Comparison of ENCODE assay signal across 8 cellular contexts in the genomic region with DNA sequence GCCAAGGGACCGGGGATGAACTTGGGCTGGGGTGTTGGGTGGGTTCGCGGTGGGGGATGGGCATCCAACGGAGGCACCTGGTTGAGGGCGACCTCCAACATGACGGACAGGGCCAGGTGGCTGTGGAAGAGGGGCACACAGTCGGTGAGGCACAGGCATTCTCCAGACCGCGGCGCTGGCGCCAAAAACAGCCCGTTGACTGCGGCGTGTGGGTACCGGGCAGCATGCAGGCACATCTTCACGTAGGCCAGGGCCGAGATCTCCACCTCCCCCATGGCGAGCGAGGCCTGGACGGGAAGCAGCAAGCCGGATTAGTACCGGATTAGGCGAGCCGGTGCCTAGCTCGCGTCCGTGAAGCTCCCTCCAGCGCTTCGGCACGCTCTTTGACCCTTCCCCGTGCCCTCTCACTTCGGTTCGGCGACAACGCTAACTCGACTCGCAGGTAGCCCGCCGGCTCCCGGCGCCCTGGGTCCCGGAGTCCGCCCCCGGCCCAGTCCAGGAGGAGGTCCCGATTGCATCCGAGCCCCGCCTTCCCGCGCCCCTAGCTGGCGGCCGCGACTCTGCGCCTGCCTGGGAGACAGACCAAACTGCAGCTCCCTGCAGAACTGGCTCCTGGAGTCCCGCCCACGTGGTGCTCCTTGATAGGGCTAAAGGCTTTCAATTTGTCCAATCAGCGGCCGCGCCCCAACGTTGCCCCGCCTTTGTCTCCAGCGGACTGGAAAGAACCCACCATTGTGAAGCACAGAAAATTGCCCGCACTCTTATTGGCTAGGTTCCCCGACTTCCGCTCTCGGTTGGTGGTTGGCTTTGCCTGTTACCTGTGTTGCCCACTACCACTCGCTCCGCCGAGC. TPM values are rescaled to one million over a fixed set of nuclear protein-coding genes. Genes with fewer than 3 reads are reported as not detected.
DNase-seq lines count a peak whose midpoint lies in the region; ATAC-seq and TF ChIP-seq lines count a peak whose summit lies in the region.

Gene EMC9 (minus strand): TSS at position 562 of the 851 bp plus-strand sequence. CDS start 287 bp downstream, at position 275.

- H3K27me3 ChIP-seq in lung (ENCODE audit: control insufficient read depth, insufficient read depth), result no peaks in the 10 kb centered on the region

- peak within 1 kb of the TSS; percentile 51 for H3K4me3 ChIP-seq in lung

- H3K36me3 ChIP-seq in lung (ENCODE audit: control insufficient read depth in 2 of 2, insufficient read depth in 2 of 2, low read length in 2 of 2), result peaks cover 0 to 23% of the 10 kb centered on the region in 2 donors

- WGBS in lung, 2 donors, result 0% methylated on average over 64 to 68 of the region's 68 CpGs

- DNase-seq in COLO829 (ENCODE audit: low spot score) (peak; percentile 99), HS-5 (ENCODE audit: low read depth) (peak; percentile 84), lung (ENCODE audit: low spot score) (peak; percentile 100)
- peak; percentile 99 for DNase-seq in NK-92 treated with Interleukin-12 subunit alpha and Interleukin-12 subunit beta, amount 100 ng/mL, for 24 hours (lab: John Stamatoyannopoulos, UW)
- peak; percentile 99 for DNase-seq in activated CD8-positive, alpha-beta memory T cell treated with anti-CD3 and anti-CD28 coated beads for 24 hours
- peak; percentile 99 for DNase-seq in effector CD8-positive, alpha-beta T cell (lab: John Stamatoyannopoulos, UW)
- DNase-seq in stimulated activated CD4-positive, alpha-beta T cell treated with anti-CD3 and anti-CD28 coated beads, TNF-alpha, amount 100 ng/mL, for 4 hours (ENCODE audit: low read depth in 3 of 3), result peak; percentile 98 to 99 (median 99)

- peaks cover 8 to 14% of the 10 kb centered on the region in 2 donors for H3K4me1 ChIP-seq in lung (ENCODE audit: control insufficient read depth in 2 of 2, insufficient read depth in 2 of 2, low read length in 2 of 2)

- H3K27ac ChIP-seq in lung (ENCODE audit: low read depth in 1 of 2, low read length in 1 of 2), result peak within 1 kb of the TSS; percentile 92

- H3K9me3 ChIP-seq in lung (ENCODE audit: control insufficient read depth in 2 of 2, insufficient read depth in 1 of 2, low read length in 1 of 2), result no peaks in the 10 kb centered on the region

- TF ChIP-seq CTCF in lung (IDR thresholded peaks at IDR 0.05; ENCODE audit: control extremely low read depth, extremely low read depth), result no peak

- ATAC-seq in GM19468 (IDR thresholded peaks at IDR 0.05; ENCODE audit: extremely low read depth, unreplicated experiment) (peak; percentile 94), lung (ENCODE audit: insufficient read depth, low FRiP score) (peak; percentile 94)

RNA-seq across cellular contexts. Expression of gene EMC9, which starts in this region (rescaled TPM):
- total RNA-seq in lung, result 10 to 100 TPM in 1 of 2 donors, 1 to 10 TPM in 1; 4.6 to 24.3 TPM
- 10 to 100 TPM; 15.7 to 29.4 TPM for polyA plus RNA-seq in lung

Comparison
In these comparisons a context has a peak if more than half of its experiments do, and no peak if none do; other contexts are left out.
1. Peak in every context shown above with its lines: DNase-seq, ATAC-seq, H3K4me3 ChIP-seq and H3K27ac ChIP-seq.